In the genomic region with DNA sequence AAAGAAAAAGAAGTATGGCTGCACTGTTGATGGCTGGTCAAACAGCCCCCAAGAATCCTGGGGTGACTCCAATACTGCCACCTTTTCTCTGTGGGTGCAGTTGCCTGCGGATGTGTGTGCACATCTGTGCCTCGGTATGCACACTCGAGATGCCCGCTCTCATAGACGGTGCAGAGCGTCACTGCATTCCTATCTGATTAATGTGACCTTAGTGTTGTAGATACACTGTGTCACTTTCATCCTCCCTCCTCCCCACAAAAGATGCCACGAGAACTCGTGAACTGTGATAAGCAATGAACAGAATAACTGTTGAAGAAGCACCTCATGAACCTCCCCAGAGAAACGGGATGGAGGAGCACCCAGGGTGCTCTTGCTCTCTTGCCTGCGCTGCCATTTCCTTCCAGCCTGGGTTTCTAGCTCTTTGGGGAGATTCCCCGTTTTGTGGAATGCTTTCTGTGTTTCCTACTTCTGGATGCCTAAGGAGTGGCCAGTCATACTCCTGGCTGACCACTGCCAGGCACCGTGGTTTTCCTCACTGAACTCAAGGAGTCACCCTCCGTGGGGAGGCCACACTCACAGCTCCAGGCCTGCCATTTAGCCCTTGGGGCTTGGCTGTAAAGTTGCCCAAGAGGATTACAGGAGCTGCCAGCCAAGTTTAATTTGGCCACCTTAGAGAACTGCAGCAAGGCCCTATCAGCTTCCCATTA, we compare ENCODE assay signal across 14 cellular contexts.
A peak's percentile ranks its signal among the peaks of the same experiment; 100 is the strongest.
DNase-seq lines count a peak whose midpoint lies in the region; ATAC-seq lines count a peak whose summit lies in the region.
"Had no signal": no experiment of that assay in that cellular context is flagged by ENCODE, and none has a peak within 500 bp of the region (broad histone marks: within the 10 kb centered on the region; RNA-seq: fewer than 3 reads in every experiment).

No MANE protein-coding gene starts in this region.

- no peak overlapping the region for H3K4me3 Mint-ChIP-seq in activated naive CD8-positive, alpha-beta T cell treated with anti-CD3 and anti-CD28 coated beads, Interleukin-2, amount 50 U/mL, for 24 hours
- H3K4me3 Mint-ChIP-seq: activated T-cell treated with anti-CD3 and anti-CD28 coated beads, Interleukin-2, amount 50 U/mL, for 72 hours; B cell; type B pancreatic cell had no signal

- no peak for ATAC-seq in activated naive CD8-positive, alpha-beta T cell treated with anti-CD3 and anti-CD28 coated beads, Interleukin-2, amount 50 U/mL, for 24 hours
- ATAC-seq: activated T-cell treated with anti-CD3 and anti-CD28 coated beads, Interleukin-2, amount 50 U/mL, for 72 hours had no signal

- no peaks in the 10 kb centered on the region for H3K27me3 Mint-ChIP-seq in activated naive CD8-positive, alpha-beta T cell treated with anti-CD3 and anti-CD28 coated beads, Interleukin-2, amount 50 U/mL, for 24 hours
- H3K27me3 Mint-ChIP-seq: B cell, type B pancreatic cell had no signal

- H3K27ac Mint-ChIP-seq in activated naive CD8-positive, alpha-beta T cell treated with anti-CD3 and anti-CD28 coated beads, Interleukin-2, amount 50 U/mL, for 24 hours = no peak overlapping the region
- H3K27ac Mint-ChIP-seq: activated T-cell treated with anti-CD3 and anti-CD28 coated beads, Interleukin-2, amount 50 U/mL, for 72 hours; B cell; type B pancreatic cell had no signal

- H3K4me1 Mint-ChIP-seq in activated naive CD8-positive, alpha-beta T cell treated with anti-CD3 and anti-CD28 coated beads, Interleukin-2, amount 50 U/mL, for 24 hours = peaks cover 16% of the 10 kb centered on the region

- H3K36me3 Mint-ChIP-seq in activated naive CD8-positive, alpha-beta T cell treated with anti-CD3 and anti-CD28 coated beads, Interleukin-2, amount 50 U/mL, for 24 hours (ENCODE audit: low read depth) = peaks cover 14% of the 10 kb centered on the region

- H3K9me3 Mint-ChIP-seq in activated naive CD8-positive, alpha-beta T cell treated with anti-CD3 and anti-CD28 coated beads, Interleukin-2, amount 50 U/mL, for 24 hours = no peaks in the 10 kb centered on the region
- H3K9me3 Mint-ChIP-seq: activated T-cell treated with anti-CD3 and anti-CD28 coated beads, Interleukin-2, amount 50 U/mL, for 72 hours; type B pancreatic cell had no signal

- DNase-seq in 8988T (peak; percentile 36), HCEC 1CT (peak; percentile 4), UCSD-AML1 (lab: John Stamatoyannopoulos, UW; ENCODE audit: unreplicated experiment) (peak; percentile 28), islet precursor cell (peak; percentile 74), anterior cingulate cortex (lab: John Stamatoyannopoulos, UW) (no peak), SKM-1 (lab: John Stamatoyannopoulos, UW; ENCODE audit: unreplicated experiment) (no peak)
- DNase-seq in activated naive CD8-positive, alpha-beta T cell treated with anti-CD3 and anti-CD28 coated beads, Interleukin-2, amount 50 U/mL, for 24 hours = no peak
- DNase-seq in effector CD8-positive, alpha-beta T cell (lab: John Stamatoyannopoulos, UW) = no peak
- DNase-seq: activated T-cell treated with anti-CD3 and anti-CD28 coated beads, Interleukin-2, amount 50 U/mL, for 72 hours; esophagus squamous epithelium; NCI-H1105; NCI-H446 had no signal

Comparison
In these comparisons a context has a peak if more than half of its experiments do, and no peak if none do; other contexts are left out.
1. DNase-seq: peak in 8988T (single experiment), HCEC 1CT (single experiment), UCSD-AML1 (single experiment) and islet precursor cell (single experiment); none in anterior cingulate cortex (0 of 58), activated naive CD8-positive, alpha-beta T cell treated with anti-CD3 and anti-CD28 coated beads, Interleukin-2, amount 50 U/mL, for 24 hours (single experiment), SKM-1 (single experiment) and effector CD8-positive, alpha-beta T cell (single experiment).